7 cellular contexts compared by ENCODE assay signal in the genomic region with DNA sequence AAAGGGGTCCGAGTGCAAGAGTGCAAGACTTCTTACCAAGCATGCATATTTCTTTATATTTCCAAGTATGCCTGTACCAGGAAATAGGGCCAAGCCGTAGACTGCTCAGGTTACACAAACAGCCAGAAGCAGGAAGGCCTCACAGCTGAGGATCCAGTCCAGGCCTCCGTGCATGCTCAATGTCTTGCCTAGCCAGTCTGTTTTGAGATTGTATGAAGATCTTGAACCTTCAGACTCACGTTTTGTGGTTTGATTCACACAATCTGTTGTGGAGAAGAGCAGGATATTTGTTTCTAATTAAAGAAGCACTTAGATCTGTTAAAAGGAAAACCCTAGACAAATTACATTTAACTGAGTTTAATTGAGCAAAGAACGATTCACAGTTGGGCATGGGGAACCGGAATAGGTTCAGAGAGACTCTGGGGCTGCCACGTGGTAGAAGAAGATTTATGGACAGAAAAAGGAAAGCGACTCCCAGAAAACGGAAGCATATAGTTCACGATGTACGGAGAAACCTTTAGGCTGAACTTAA. TPM values are rescaled to one million over a fixed set of nuclear protein-coding genes. Genes with fewer than 3 reads are reported as not detected.
DNase-seq lines count a peak whose midpoint lies in the region; ATAC-seq and TF ChIP-seq lines count a peak whose summit lies in the region.

No MANE protein-coding gene starts in this region.

- H3K9me3 ChIP-seq in T-helper 17 cell (ENCODE audit: control insufficient read depth, low read length, poor library complexity, severe bottlenecking), result no peaks in the 10 kb centered on the region

- H3K9me3 Mint-ChIP-seq in naive thymus-derived CD8-positive, alpha-beta T cell, result no peaks in the 10 kb centered on the region

- peak overlapping the region; percentile 86 for H3K27ac Mint-ChIP-seq in T-helper 17 cell
- H3K27ac Mint-ChIP-seq in naive thymus-derived CD8-positive, alpha-beta T cell, result peak overlapping the region in 5 of 10 donors; percentile 22 to 86 (median 45)

- TF ChIP-seq POLR2A in erythroblast (IDR thresholded peaks at IDR 0.05; ENCODE audit: low read length), result no peak

- peaks cover 18% of the 10 kb centered on the region for H3K4me1 Mint-ChIP-seq in T-helper 17 cell
- peaks cover 5 to 21% (median 20%) of the 10 kb centered on the region in 4 donors for H3K4me1 Mint-ChIP-seq in naive thymus-derived CD8-positive, alpha-beta T cell

- POLR2A ChIA-PET in naive thymus-derived CD8-positive, alpha-beta T cell (lab: Charles Lee), result no interaction called here

- no peaks in the 10 kb centered on the region for H3K27me3 Mint-ChIP-seq in T-helper 17 cell
- H3K27me3 Mint-ChIP-seq in naive thymus-derived CD8-positive, alpha-beta T cell, result peaks cover 0 to 6% (median 0%) of the 10 kb centered on the region in 5 donors

- peaks cover 2% of the 10 kb centered on the region for H3K36me3 Mint-ChIP-seq in T-helper 17 cell (ENCODE audit: low read depth)
- H3K36me3 Mint-ChIP-seq in naive thymus-derived CD8-positive, alpha-beta T cell, result no peaks in the 10 kb centered on the region

- H3K4me3 Mint-ChIP-seq in T-helper 17 cell, result peak overlapping the region; percentile 96
- peak overlapping the region; percentile 78 to 97 (median 93) for H3K4me3 Mint-ChIP-seq in naive thymus-derived CD8-positive, alpha-beta T cell

- ATAC-seq in GM18519 (IDR thresholded peaks at IDR 0.05; ENCODE audit: low FRiP score, unreplicated experiment), result peak; percentile 39
- ATAC-seq in T-helper 17 cell, result no peak
- no peak for ATAC-seq in naive thymus-derived CD8-positive, alpha-beta T cell

- DNase-seq in M059J (ENCODE audit: low read depth) (peak; percentile 31), T-helper 17 cell (no peak), erythroblast (lab: John Stamatoyannopoulos, UW) (peak; percentile 39 to 49), putamen (ENCODE audit: low spot score) (no peak)
- DNase-seq in naive thymus-derived CD8-positive, alpha-beta T cell, result no peak
- no peak for DNase-seq in activated CD4-positive, CD25-positive, alpha-beta regulatory T cell treated with anti-CD3 and anti-CD28 coated beads, Interleukin-2, amount 50 U/mL, for 72 hours

RNA-seq across cellular contexts. Expression of gene MGST2, which starts 1.2 kb away (rescaled TPM):
- total RNA-seq in M059J (2014; rRNA removed; shearing (Covaris generic)), result 19.3 and 24.5 TPM in 2 replicates
- total RNA-seq in T-helper 17 cell, result 1 to 10 TPM; 1.6 to 3.1 TPM
- total RNA-seq in naive thymus-derived CD8-positive, alpha-beta T cell, result under 1 TPM in 1 of 2 experiments, not detected in 1; 0.66 TPM
- 1 to 10 TPM in 2 of 3 donors, under 1 TPM in 1; 0.39 to 1.6 (median 1.5) TPM for polyA plus RNA-seq in naive thymus-derived CD8-positive, alpha-beta T cell

Comparison
In these comparisons a context has a peak if more than half of its experiments do, and no peak if none do; other contexts are left out.
1. DNase-seq: peak in M059J (single experiment) and erythroblast (2 of 2); none in T-helper 17 cell (0 of 3), naive thymus-derived CD8-positive, alpha-beta T cell (0 of 10), activated CD4-positive, CD25-positive, alpha-beta regulatory T cell treated with anti-CD3 and anti-CD28 coated beads, Interleukin-2, amount 50 U/mL, for 72 hours (single experiment) and putamen (single experiment).